Comparison of ENCODE assay signal across 1 cellular context in the genomic region with DNA sequence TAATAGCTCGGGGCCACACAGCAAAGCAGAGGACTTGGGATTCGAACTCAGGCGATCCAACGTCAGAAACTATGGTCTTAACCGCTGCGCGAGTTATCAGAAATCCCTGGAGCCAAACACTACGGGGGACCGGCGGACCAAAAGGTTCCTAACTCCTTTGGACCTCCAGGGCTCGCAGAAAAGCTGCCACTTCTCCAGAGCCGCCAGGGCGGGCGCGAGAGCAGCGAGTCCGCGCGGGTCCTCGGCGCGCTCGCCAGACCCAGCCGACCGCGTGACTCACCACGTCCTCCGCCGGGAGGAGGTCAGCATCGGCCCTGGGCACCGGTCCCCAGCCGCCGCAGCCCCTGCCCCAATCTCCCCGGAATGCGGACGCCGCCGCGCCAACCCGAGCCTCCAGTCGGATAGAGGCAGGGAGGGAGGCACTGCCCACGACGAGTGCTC.
TF ChIP-seq lines count a peak whose summit lies in the region.

No MANE protein-coding gene starts in this region.

TF ChIP-seq in K562, 482 proteins besides CTCF, POLR2A, EP300 and RAD21 (continued from another document):
- TF ChIP-seq, protein P1, sequence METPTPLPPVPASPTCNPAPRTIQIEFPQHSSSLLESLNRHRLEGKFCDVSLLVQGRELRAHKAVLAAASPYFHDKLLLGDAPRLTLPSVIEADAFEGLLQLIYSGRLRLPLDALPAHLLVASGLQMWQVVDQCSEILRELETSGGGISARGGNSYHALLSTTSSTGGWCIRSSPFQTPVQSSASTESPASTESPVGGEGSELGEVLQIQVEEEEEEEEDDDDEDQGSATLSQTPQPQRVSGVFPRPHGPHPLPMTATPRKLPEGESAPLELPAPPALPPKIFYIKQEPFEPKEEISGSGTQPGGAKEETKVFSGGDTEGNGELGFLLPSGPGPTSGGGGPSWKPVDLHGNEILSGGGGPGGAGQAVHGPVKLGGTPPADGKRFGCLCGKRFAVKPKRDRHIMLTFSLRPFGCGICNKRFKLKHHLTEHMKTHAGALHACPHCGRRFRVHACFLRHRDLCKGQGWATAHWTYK (CRISPR knock-in tag; IDR thresholded peaks at IDR 0.05), result no peak
- TF ChIP-seq, protein P2, sequence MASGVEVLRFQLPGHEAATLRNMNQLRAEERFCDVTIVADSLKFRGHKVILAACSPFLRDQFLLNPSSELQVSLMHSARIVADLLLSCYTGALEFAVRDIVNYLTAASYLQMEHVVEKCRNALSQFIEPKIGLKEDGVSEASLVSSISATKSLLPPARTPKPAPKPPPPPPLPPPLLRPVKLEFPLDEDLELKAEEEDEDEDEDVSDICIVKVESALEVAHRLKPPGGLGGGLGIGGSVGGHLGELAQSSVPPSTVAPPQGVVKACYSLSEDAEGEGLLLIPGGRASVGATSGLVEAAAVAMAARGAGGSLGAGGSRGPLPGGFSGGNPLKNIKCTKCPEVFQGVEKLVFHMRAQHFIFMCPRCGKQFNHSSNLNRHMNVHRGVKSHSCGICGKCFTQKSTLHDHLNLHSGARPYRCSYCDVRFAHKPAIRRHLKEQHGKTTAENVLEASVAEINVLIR (CRISPR knock-in tag; IDR thresholded peaks at IDR 0.05), result no peak
- TF ChIP-seq ZNF146 (CRISPR knock-in tag; IDR thresholded peaks at IDR 0.05; ENCODE audit: unreplicated experiment) (no peak), HMG20B (CRISPR knock-in tag; IDR thresholded peaks at IDR 0.05) (no peak), ZNF311 (CRISPR knock-in tag; IDR thresholded peaks at IDR 0.05) (no peak), EGR1 (conservative IDR thresholded peaks at IDR 0.05) (no peak), KAT8 (IDR thresholded peaks at IDR 0.05; ENCODE audit: low read depth) (no peak)
- TF ChIP-seq, protein P3, sequence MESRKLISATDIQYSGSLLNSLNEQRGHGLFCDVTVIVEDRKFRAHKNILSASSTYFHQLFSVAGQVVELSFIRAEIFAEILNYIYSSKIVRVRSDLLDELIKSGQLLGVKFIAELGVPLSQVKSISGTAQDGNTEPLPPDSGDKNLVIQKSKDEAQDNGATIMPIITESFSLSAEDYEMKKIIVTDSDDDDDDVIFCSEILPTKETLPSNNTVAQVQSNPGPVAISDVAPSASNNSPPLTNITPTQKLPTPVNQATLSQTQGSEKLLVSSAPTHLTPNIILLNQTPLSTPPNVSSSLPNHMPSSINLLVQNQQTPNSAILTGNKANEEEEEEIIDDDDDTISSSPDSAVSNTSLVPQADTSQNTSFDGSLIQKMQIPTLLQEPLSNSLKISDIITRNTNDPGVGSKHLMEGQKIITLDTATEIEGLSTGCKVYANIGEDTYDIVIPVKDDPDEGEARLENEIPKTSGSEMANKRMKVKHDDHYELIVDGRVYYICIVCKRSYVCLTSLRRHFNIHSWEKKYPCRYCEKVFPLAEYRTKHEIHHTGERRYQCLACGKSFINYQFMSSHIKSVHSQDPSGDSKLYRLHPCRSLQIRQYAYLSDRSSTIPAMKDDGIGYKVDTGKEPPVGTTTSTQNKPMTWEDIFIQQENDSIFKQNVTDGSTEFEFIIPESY (CRISPR knock-in tag; IDR thresholded peaks at IDR 0.05), result peak; percentile 84
